In genomic region chr21:41769106-41769505, GRCh38 we compare ENCODE assay signal across 8 cellular contexts. TPM values are rescaled to one million over a fixed set of nuclear protein-coding genes. Genes with fewer than 3 reads are reported as not detected.
DNase-seq lines count a peak whose midpoint lies in the region; ATAC-seq and TF ChIP-seq lines count a peak whose summit lies in the region.

No MANE protein-coding gene starts in this region.

- H3K9me3 ChIP-seq in hepatocyte (ENCODE audit: low read depth) (no peaks in the 10 kb centered on the region), skeletal muscle satellite cell (replicated peaks; ENCODE audit: low read length) (no peaks in the 10 kb centered on the region)

- TF ChIP-seq CTCF in WI38 (IDR thresholded peaks at IDR 0.05; ENCODE audit: low read depth, low read length) (no peak), hepatocyte (IDR thresholded peaks at IDR 0.05; ENCODE audit: poor library complexity) (no peak)

- H2AFZ ChIP-seq in hepatocyte = no peak overlapping the region

- peaks cover 21% of the 10 kb centered on the region for H4K20me1 ChIP-seq in hepatocyte (ENCODE audit: insufficient read depth, poor library complexity, severe bottlenecking)

- peaks cover 13% of the 10 kb centered on the region for H3K4me1 ChIP-seq in hepatocyte (ENCODE audit: insufficient read depth)
- H3K4me1 ChIP-seq in skeletal muscle satellite cell (ENCODE audit: control insufficient read depth, insufficient read depth, low read length) = peaks cover 21% of the 10 kb centered on the region

- H3K4me2 ChIP-seq in hepatocyte (peak overlapping the region; percentile 70), skeletal muscle satellite cell (ENCODE audit: low read length) (peak overlapping the region; percentile 80)

- peak in 2 of 3 experiments; percentile 49 to 64 for DNase-seq in NCI-H1417 (lab: John Stamatoyannopoulos, UW)
- no peak for DNase-seq in NCI-H1417 treated with DMSO at 0.1 percent for 48 hours (lab: John Stamatoyannopoulos, UW)
- peak; percentile 20 for DNase-seq in hepatocyte (ENCODE audit: low spot score)
- DNase-seq in NCI-H146 treated with DMSO at 0.1 percent for 48 hours (lab: John Stamatoyannopoulos, UW; ENCODE audit: unreplicated experiment) = no peak
- DNase-seq in NCI-H2171 treated with DMSO at 0.1 percent for 48 hours (lab: John Stamatoyannopoulos, UW) = no peak

- peaks cover 11% of the 10 kb centered on the region for H3K27me3 ChIP-seq in hepatocyte
- peaks cover 74% of the 10 kb centered on the region for H3K27me3 ChIP-seq in skeletal muscle satellite cell (ENCODE audit: control insufficient read depth, insufficient read depth, low read length)

- H3K79me2 ChIP-seq in hepatocyte = peaks cover 26% of the 10 kb centered on the region

- H3K9me2 ChIP-seq in hepatocyte (replicated peaks; ENCODE audit: insufficient read depth) = no peaks in the 10 kb centered on the region

- peak overlapping the region; percentile 47 for H3K27ac ChIP-seq in hepatocyte

- 5% methylated on average over 7 of the region's 11 CpGs for WGBS in hepatocyte (ENCODE audit: low lambda C conversion rate, missing lambda C conversion rate)

- no peaks in the 10 kb centered on the region for H3K36me3 ChIP-seq in hepatocyte (replicated peaks; ENCODE audit: insufficient read depth, low read depth)
- no peaks in the 10 kb centered on the region for H3K36me3 ChIP-seq in skeletal muscle satellite cell (ENCODE audit: insufficient read depth, low read length)

- ATAC-seq in HG02938 (IDR thresholded peaks at IDR 0.05; ENCODE audit: unreplicated experiment) = no peak

- H3K9ac ChIP-seq in skeletal muscle satellite cell (ENCODE audit: low read depth, low read length) = peak overlapping the region; percentile 57

- H3K4me3 ChIP-seq in WI38 (ENCODE audit: low read depth, low read length) (peak overlapping the region; percentile 47), hepatocyte (no peak overlapping the region), skeletal muscle satellite cell (ENCODE audit: low read length) (peak overlapping the region; percentile 62)

RNA-seq across cellular contexts. Expression of gene RIPK4, which starts 2.3 kb away (rescaled TPM):
- total RNA-seq in hepatocyte = 19.7 and 32.8 TPM in 2 replicates
- polyA plus RNA-seq in hepatocyte = 28.1 and 31.0 TPM in 2 replicates
- total RNA-seq in skeletal muscle satellite cell (2012; rRNA removed) = under 0.01 TPM in 1 of 2 replicates, not detected in the other

Comparison
In these comparisons a context has a peak if more than half of its experiments do, and no peak if none do; other contexts are left out.
1. DNase-seq: peak in NCI-H1417 (2 of 3) and hepatocyte (single experiment); none in NCI-H1417 treated with DMSO at 0.1 percent for 48 hours (single experiment), NCI-H146 treated with DMSO at 0.1 percent for 48 hours (single experiment) and NCI-H2171 treated with DMSO at 0.1 percent for 48 hours (single experiment).